In genomic region chr2:158928965-158929364, GRCh38 we compare ENCODE assay signal across 23 cellular contexts.
"Had no signal": no experiment of that assay in that cellular context is flagged by ENCODE, and none has a peak within 500 bp of the region (broad histone marks: within the 10 kb centered on the region; RNA-seq: fewer than 3 reads in every experiment).

No MANE protein-coding gene starts in this region.

- H3K9me3 Mint-ChIP-seq: activated T-helper 2 cell treated with anti-CD3 and anti-CD28 coated beads, Interferon-gamma antibody, Interleukin-2, Interleukin-4, amounts not matched to agents 10 μg/mL and 5 μg/mL and 100 μg/mL, durations not matched to agents 14 hours and 24 hours and 36 hours had no signal

- H3K27ac Mint-ChIP-seq: activated CD4-positive, alpha-beta memory T cell treated with anti-CD3 and anti-CD28 coated beads for 36 hours; activated naive CD8-positive, alpha-beta T cell; activated T-helper 2 cell treated with anti-CD3 and anti-CD28 coated beads, Interferon-gamma antibody, Interleukin-2, Interleukin-4, amounts not matched to agents 10 μg/mL and 5 μg/mL and 100 μg/mL, durations not matched to agents 14 hours and 24 hours and 36 hours; mesothelial cell of epicardium; naive thymus-derived CD4-positive, alpha-beta T cell; progenitor cell of endocrine pancreas; stimulated activated memory B cell treated with anti-CD40 and anti-IgM and Interleukin-4, amounts not matched to agents 10 μg/mL and 1 μg/mL and 100 μg/mL, for 72 hours; stimulated activated naive CD8-positive, alpha-beta T cell treated with anti-CD3 and anti-CD28 coated beads, Interleukin-15, amount 100 ng/mL, for 72 hours had no signal

- DNase-seq: activated CD4-positive, alpha-beta memory T cell treated with anti-CD3 and anti-CD28 coated beads for 36 hours; activated CD4-positive, alpha-beta T cell treated with anti-CD3 and anti-CD28 coated beads for 48 hours; activated T-cell treated with anti-CD3 and anti-CD28 coated beads, Interleukin-2, amount 50 U/mL, for 4 hours; anterior cingulate cortex; dorsolateral prefrontal cortex; effector memory CD4-positive, alpha-beta T cell; foreskin fibroblast; heart left ventricle; left ventricle myocardium superior; naive thymus-derived CD4-positive, alpha-beta T cell; ovary; right lobe of liver; stimulated activated CD4-positive, alpha-beta T cell treated with anti-CD3 and anti-CD28 coated beads, Interleukin-4, amount 100 ng/mL, for 24 hours; stimulated activated naive CD8-positive, alpha-beta T cell treated with anti-CD3 and anti-CD28 coated beads, Interleukin-15, amount 100 ng/mL, for 72 hours; substantia nigra had no signal

- H3K27ac ChIP-seq: dorsolateral prefrontal cortex, heart left ventricle, ovary, right lobe of liver, skin epidermis, VCaP had no signal

- H3K36me3 Mint-ChIP-seq: activated CD4-positive, alpha-beta memory T cell treated with anti-CD3 and anti-CD28 coated beads for 36 hours; stimulated activated memory B cell treated with anti-CD40 and anti-IgM and Interleukin-4, amounts not matched to agents 10 μg/mL and 1 μg/mL and 100 μg/mL, for 72 hours had no signal

- H3K27me3 Mint-ChIP-seq: activated CD4-positive, alpha-beta memory T cell treated with anti-CD3 and anti-CD28 coated beads for 36 hours; progenitor cell of endocrine pancreas had no signal

- H3K4me3 Mint-ChIP-seq: activated CD4-positive, alpha-beta memory T cell treated with anti-CD3 and anti-CD28 coated beads for 36 hours; activated naive CD8-positive, alpha-beta T cell; activated T-cell treated with anti-CD3 and anti-CD28 coated beads, Interleukin-2, amount 50 U/mL, for 4 hours; mesothelial cell of epicardium; naive thymus-derived CD4-positive, alpha-beta T cell; stimulated activated memory B cell treated with anti-CD40 and anti-IgM and Interleukin-4, amounts not matched to agents 10 μg/mL and 1 μg/mL and 100 μg/mL, for 72 hours; stimulated activated naive CD8-positive, alpha-beta T cell treated with anti-CD3 and anti-CD28 coated beads, Interleukin-15, amount 100 ng/mL, for 72 hours had no signal

- ATAC-seq: activated CD4-positive, CD25-positive, alpha-beta regulatory T cell treated with anti-CD3 and anti-CD28 coated beads, Interleukin-2, amount 50 U/mL, for 24 hours; activated T-cell treated with anti-CD3 and anti-CD28 coated beads, Interleukin-2, amount 50 U/mL, for 4 hours; heart left ventricle; left ventricle myocardium superior; naive thymus-derived CD4-positive, alpha-beta T cell; right lobe of liver; stimulated activated memory B cell treated with anti-CD40 and anti-IgM and Interleukin-4, amounts not matched to agents 10 μg/mL and 1 μg/mL and 100 μg/mL, for 72 hours; stimulated activated naive CD8-positive, alpha-beta T cell treated with anti-CD3 and anti-CD28 coated beads, Interleukin-15, amount 100 ng/mL, for 72 hours had no signal
